ENCODE assay signal across 15 cellular contexts in genomic region chr9:135230817-135231520, GRCh38.
"Had no signal": no experiment of that assay in that cellular context is flagged by ENCODE, and none has a peak within 500 bp of the region (broad histone marks: within the 10 kb centered on the region; RNA-seq: fewer than 3 reads in every experiment).

No MANE protein-coding gene starts in this region.

- ATAC-seq: activated CD8-positive, alpha-beta T cell treated with anti-CD3 and anti-CD28 coated beads, Interleukin-2, amount 10 ng/mL, durations not matched to agents 7 days and 5 days; mucosa of descending colon; stimulated activated naive CD8-positive, alpha-beta T cell treated with anti-CD3 and anti-CD28 coated beads, Interleukin-15, amount 100 ng/mL, for 72 hours had no signal

- H3K9me3 ChIP-seq: mucosa of descending colon had no signal

- DNase-seq: activated CD4-positive, alpha-beta T cell treated with anti-CD3 and anti-CD28 coated beads, Interleukin-2, amount 10 ng/mL, durations not matched to agents 7 days and 5 days; activated CD8-positive, alpha-beta T cell treated with anti-CD3 and anti-CD28 coated beads, Interleukin-2, amount 10 ng/mL, durations not matched to agents 7 days and 5 days; activated naive CD4-positive, alpha-beta T cell treated with anti-CD3 and anti-CD28 coated beads for 36 hours; activated T-cell treated with anti-CD3 and anti-CD28 coated beads, Interleukin-2, amount 50 U/mL, for 24 hours; central memory CD4-positive, alpha-beta T cell; head of caudate nucleus; kidney glomerular epithelial cell; mesenchymal stem cell; naive B cell; retina; stimulated activated naive CD8-positive, alpha-beta T cell treated with anti-CD3 and anti-CD28 coated beads, Interleukin-15, amount 100 ng/mL, for 72 hours; T-helper 1 cell; T-helper 9 cell had no signal

- H3K4me3 ChIP-seq: coronary artery, mucosa of descending colon had no signal

- H3K27ac ChIP-seq: coronary artery had no signal
